ENCODE assay signal across 19 cellular contexts in the genomic region with DNA sequence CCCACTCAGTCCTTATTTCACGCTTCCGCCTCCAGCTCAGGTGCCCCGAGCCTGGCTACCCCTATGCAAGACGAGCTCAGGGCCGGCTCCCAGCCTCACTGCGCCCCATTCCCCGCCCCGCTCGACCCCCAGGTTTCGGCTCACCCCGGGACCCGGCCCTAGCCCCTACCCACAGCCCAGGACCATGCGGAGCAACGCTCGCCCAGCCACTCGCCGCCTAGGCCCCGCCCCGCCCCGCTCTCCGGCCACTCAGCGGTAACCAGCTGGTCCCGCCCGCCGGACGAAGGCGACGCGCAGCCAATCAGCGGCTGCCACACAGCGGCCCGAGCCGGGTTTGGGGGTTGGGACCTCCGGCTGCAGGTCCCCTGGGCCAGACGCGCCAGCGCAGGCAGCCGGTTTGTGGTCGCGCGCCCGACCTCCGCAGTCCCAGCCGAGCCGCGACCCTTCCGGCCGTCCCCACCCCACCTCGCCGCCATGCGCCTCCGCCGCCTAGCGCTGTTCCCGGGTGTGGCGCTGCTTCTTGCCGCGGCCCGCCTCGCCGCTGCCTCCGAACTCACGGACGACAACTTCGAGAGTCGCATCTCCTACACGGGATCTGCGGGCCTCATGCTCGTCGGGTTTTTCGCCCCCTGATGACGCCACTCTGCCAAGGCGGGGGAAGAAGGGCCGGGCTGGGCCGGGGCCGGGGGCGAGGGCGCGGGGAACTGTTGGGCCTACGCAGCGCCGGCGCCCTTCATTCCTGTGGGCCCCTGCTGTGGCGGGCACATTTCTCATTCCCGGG. TPM values are rescaled to one million over a fixed set of nuclear protein-coding genes. Genes with fewer than 3 reads are reported as not detected.
DNase-seq lines count a peak whose midpoint lies in the region; ATAC-seq and TF ChIP-seq lines count a peak whose summit lies in the region.
"Had no signal": no experiment of that assay in that cellular context is flagged by ENCODE, and none has a peak within 500 bp of the region (broad histone marks: within the 10 kb centered on the region; RNA-seq: fewer than 3 reads in every experiment).

A gene (minus strand): TSS at position 196 of the 781 bp plus-strand sequence. CDS start 783 bp downstream, outside the sequence.

- no peak for TF ChIP-seq CTCF in left ventricle myocardium inferior (IDR thresholded peaks at IDR 0.05; ENCODE audit: borderline replicate concordance)
- TF ChIP-seq CTCF in mucosa of descending colon (IDR thresholded peaks at IDR 0.05): no peak
- no peak for TF ChIP-seq CTCF in foreskin keratinocyte (conservative IDR thresholded peaks at IDR 0.05)

- intact Hi-C loops in left ventricle myocardium superior (cut with micrococcal nuclease) (no loop called here), left ventricle myocardium inferior (cut with micrococcal nuclease) (no loop called here), mucosa of descending colon (cut with DNase I, micrococcal nuclease) (no loop called here)

- H3K4me1 ChIP-seq in left ventricle myocardium inferior (no peaks in the 10 kb centered on the region), mucosa of descending colon (ENCODE audit: low read depth) (no peaks in the 10 kb centered on the region), foreskin keratinocyte (no peaks in the 10 kb centered on the region)

- H3K27ac ChIP-seq in left ventricle myocardium inferior (replicated peaks): no peak within 1 kb of the TSS
- H3K27ac ChIP-seq in foreskin keratinocyte: no peak within 1 kb of the TSS
- H3K27ac ChIP-seq: C4-2B had no signal

- ATAC-seq in left ventricle myocardium superior (peak; percentile 33), mucosa of descending colon (peak; percentile 28), foreskin keratinocyte (no peak), GM21515 (IDR thresholded peaks at IDR 0.05; ENCODE audit: unreplicated experiment) (no peak)

- H3K36me3 ChIP-seq in left ventricle myocardium inferior (peaks cover 17% of the 10 kb centered on the region), mucosa of descending colon (ENCODE audit: low read depth) (no peaks in the 10 kb centered on the region)

- H3K27me3 ChIP-seq in left ventricle myocardium inferior (ENCODE audit: low read depth) (no peaks in the 10 kb centered on the region), foreskin keratinocyte (no peaks in the 10 kb centered on the region)

- no peak within 1 kb of the TSS for H3K4me3 ChIP-seq in left ventricle myocardium inferior
- no peak within 1 kb of the TSS for H3K4me3 ChIP-seq in mucosa of descending colon

- DNase-seq in left ventricle myocardium superior (no peak), left ventricle myocardium inferior (no peak), cerebellum (ENCODE audit: low spot score) (no peak), mucosa of descending colon (peak in 1 of 3 donors; percentile 51), cerebellar cortex (ENCODE audit: low spot score) (no peak), foreskin keratinocyte (no peak), SK-N-DZ (ENCODE audit: low spot score) (no peak)
- DNase-seq: ACHN; activated CD8-positive, alpha-beta memory T cell treated with anti-CD3 and anti-CD28 coated beads, Interleukin-2, amount 50 U/mL, for 4 hours; activated gamma-delta T cell; amygdala; NCI-H2171 treated with DMSO at 0.1 percent for 48 hours; NCI-H748 treated with DMSO at 0.1 percent for 48 hours; Right ventricle myocardium superior; stimulated activated CD4-positive, alpha-beta T cell treated with anti-CD3 and anti-CD28 coated beads, Interleukin-12 subunit alpha, Interleukin-12 subunit beta, amount 100 ng/mL, for 4 hours; stimulated activated CD8-positive, alpha-beta memory T cell treated with anti-CD3 and anti-CD28 coated beads, Interleukin-4, amount 100 ng/mL, for 48 hours; SW 1271 had no signal

- no peaks in the 10 kb centered on the region for H3K9me3 ChIP-seq in left ventricle myocardium inferior (replicated peaks)
- H3K9me3 ChIP-seq in mucosa of descending colon: no peaks in the 10 kb centered on the region

RNA-seq across cellular contexts. Expression of the gene that starts here (rescaled TPM):
- total RNA-seq in left ventricle myocardium superior: 0.82 TPM
- 1.2 TPM for total RNA-seq in left ventricle myocardium inferior
- 12.8 TPM for total RNA-seq in cerebellum
- total RNA-seq in mucosa of descending colon: 10 to 100 TPM in 1 of 3 donors, 1 to 10 TPM in 2; 7.0 to 10.8 (median 8.0) TPM
- 1.5 and 2.9 TPM in 2 replicates for total RNA-seq in foreskin keratinocyte
- polyA plus RNA-seq in foreskin keratinocyte: 1.2 and 2.9 TPM in 2 replicates
- polyA plus RNA-seq in SK-N-DZ (2014; cell fraction: cytosol; rRNA removed): 0.58 and 0.99 TPM in 2 replicates
- 5.3 and 5.7 TPM in 2 replicates for polyA plus RNA-seq in SK-N-DZ (2014; cell fraction: nucleus; rRNA removed)

Comparison
In these comparisons a context has a peak if more than half of its experiments do, and no peak if none do; other contexts are left out.
1. Peak in ATAC-seq in left ventricle myocardium superior; RNA of the gene not detected or under 1 TPM.